In the genomic region with DNA sequence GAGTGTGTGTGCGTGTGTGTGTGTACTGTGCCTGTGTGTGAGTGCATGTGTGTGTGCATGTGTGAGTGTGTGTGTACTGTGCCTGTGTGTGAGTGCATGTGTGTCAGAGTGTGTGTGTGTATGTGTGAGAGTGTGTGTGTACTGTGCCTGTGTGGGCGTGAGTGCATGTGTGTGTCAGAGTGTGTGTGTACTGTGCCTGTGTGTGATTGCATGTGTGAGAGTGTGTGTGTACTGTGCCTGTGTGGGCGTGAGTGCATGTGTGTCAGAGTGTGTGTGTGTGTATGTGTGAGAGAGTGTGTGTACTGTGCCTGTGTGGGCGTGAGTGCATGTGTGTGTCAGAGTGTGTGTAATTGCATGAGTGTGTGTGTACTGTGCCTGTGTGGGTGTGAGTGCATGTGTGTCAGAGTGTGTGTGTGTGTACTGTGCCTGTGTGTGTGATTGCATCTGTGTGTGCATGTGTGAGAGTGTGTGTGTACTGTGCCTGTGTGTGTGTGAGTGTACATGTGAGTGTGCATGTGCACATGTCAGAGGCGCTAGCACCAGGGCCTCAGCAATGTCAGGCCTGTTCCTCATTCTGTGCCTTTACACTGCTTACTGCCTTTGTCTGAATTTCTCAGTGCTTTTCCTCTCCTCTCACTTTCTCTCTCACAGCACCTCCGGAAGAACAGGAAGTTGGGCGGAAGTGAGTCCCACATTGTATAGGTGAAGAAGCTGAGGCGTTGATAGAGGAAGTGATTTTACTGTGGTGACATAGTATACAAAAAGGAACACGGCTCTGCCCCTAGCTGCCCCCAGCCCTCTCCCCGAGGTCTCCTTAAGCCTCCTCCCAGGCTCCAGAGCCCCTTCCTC, we compare ENCODE assay signal across 12 cellular contexts. TPM values are rescaled to one million over a fixed set of nuclear protein-coding genes. Genes with fewer than 3 reads are reported as not detected.
DNase-seq lines count a peak whose midpoint lies in the region; ATAC-seq, FAIRE-seq and TF ChIP-seq lines count a peak whose summit lies in the region.
"Had no signal": no experiment of that assay in that cellular context is flagged by ENCODE, and none has a peak within 500 bp of the region (broad histone marks: within the 10 kb centered on the region; RNA-seq: fewer than 3 reads in every experiment).

No MANE protein-coding gene starts in this region.

- no peaks in the 10 kb centered on the region for H4K20me1 ChIP-seq in BLaER1 treated with 17β-estradiol and CSF1 and Interleukin-3, amounts not matched to agents 10 nM and 100 nM

- H3K9me3 Mint-ChIP-seq in activated T-helper 2 cell treated with anti-CD3 and anti-CD28 coated beads, Interferon-gamma antibody, Interleukin-2, Interleukin-4, amounts not matched to agents 10 μg/mL and 5 μg/mL and 100 μg/mL, durations not matched to agents 14 hours and 24 hours and 36 hours = no peaks in the 10 kb centered on the region

- H3K4me3 Mint-ChIP-seq in activated T-helper 2 cell treated with anti-CD3 and anti-CD28 coated beads, Interferon-gamma antibody, Interleukin-2, Interleukin-4, amounts not matched to agents 10 μg/mL and 5 μg/mL and 100 μg/mL, durations not matched to agents 14 hours and 24 hours and 36 hours (ENCODE audit: low read depth) = no peak overlapping the region

- no peak for TF ChIP-seq CTCF in bronchial epithelial cell (IDR thresholded peaks at IDR 0.05; ENCODE audit: insufficient read depth, low read length, severe bottlenecking)

- H3K27me3 ChIP-seq in BLaER1 treated with 17β-estradiol and CSF1 and Interleukin-3, amounts not matched to agents 10 nM and 100 nM = no peaks in the 10 kb centered on the region
- H3K27me3 ChIP-seq in bronchial epithelial cell (ENCODE audit: control insufficient read depth, insufficient read depth, low read length) = no peaks in the 10 kb centered on the region
- H3K27me3 ChIP-seq: cardiac muscle cell had no signal

- H3K9ac ChIP-seq in BLaER1 treated with 17β-estradiol and CSF1 and Interleukin-3, amounts not matched to agents 10 nM and 100 nM = peak overlapping the region in 1 of 11 experiments; percentile 23; a peak in 1 of 22 replicates

- no peaks in the 10 kb centered on the region for H3K36me3 ChIP-seq in BLaER1 treated with 17β-estradiol and CSF1 and Interleukin-3, amounts not matched to agents 10 nM and 100 nM
- no peaks in the 10 kb centered on the region for H3K36me3 ChIP-seq in bronchial epithelial cell (ENCODE audit: control insufficient read depth, insufficient read depth, low read length)
- H3K36me3 ChIP-seq: cardiac muscle cell had no signal

- no peak overlapping the region for H3K4me3 ChIP-seq in BLaER1 treated with 17β-estradiol and CSF1 and Interleukin-3, amounts not matched to agents 10 nM and 100 nM
- no peak overlapping the region for H3K4me3 ChIP-seq in bronchial epithelial cell (ENCODE audit: low read depth, low read length)
- H3K4me3 ChIP-seq: cardiac muscle cell had no signal

- no peaks in the 10 kb centered on the region for H3K4me1 Mint-ChIP-seq in activated T-helper 2 cell treated with anti-CD3 and anti-CD28 coated beads, Interferon-gamma antibody, Interleukin-2, Interleukin-4, amounts not matched to agents 10 μg/mL and 5 μg/mL and 100 μg/mL, durations not matched to agents 14 hours and 24 hours and 36 hours (ENCODE audit: low read depth)

- no peaks in the 10 kb centered on the region for H3K36me3 Mint-ChIP-seq in activated T-helper 2 cell treated with anti-CD3 and anti-CD28 coated beads, Interferon-gamma antibody, Interleukin-2, Interleukin-4, amounts not matched to agents 10 μg/mL and 5 μg/mL and 100 μg/mL, durations not matched to agents 14 hours and 24 hours and 36 hours (ENCODE audit: low read depth)

- H3K9me3 ChIP-seq in BLaER1 treated with 17β-estradiol and CSF1 and Interleukin-3, amounts not matched to agents 10 nM and 100 nM (replicated peaks in 1 of 11) = no peaks in the 10 kb centered on the region

- peak; percentile 99 for FAIRE-seq in bronchial epithelial cell (lab: Jason Lieb, UNC)

- ATAC-seq in GM18907 (IDR thresholded peaks at IDR 0.05; ENCODE audit: unreplicated experiment) (peak; percentile 72), sciatic nerve (no peak)
- no peak for ATAC-seq in activated CD4-positive, CD25-positive, alpha-beta regulatory T cell treated with anti-CD3 and anti-CD28 coated beads, Interleukin-2, amount 50 U/mL, for 24 hours

- H3K27ac ChIP-seq in BLaER1 treated with 17β-estradiol and CSF1 and Interleukin-3, amounts not matched to agents 10 nM and 100 nM = peak overlapping the region in 9 of 11 experiments; percentile 4 to 60 (median 38); a peak in 11 of 22 replicates
- H3K27ac ChIP-seq: cardiac muscle cell had no signal

- DNase-seq in KBM-7 (peak; percentile 28), bronchial epithelial cell (ENCODE audit: low read depth) (no peak), sciatic nerve (ENCODE audit: low spot score) (no peak), NCI-H1436 (lab: John Stamatoyannopoulos, UW) (no peak)
- DNase-seq in activated T-helper 2 cell treated with anti-CD3 and anti-CD28 coated beads, Interferon-gamma antibody, Interleukin-2, Interleukin-4, amounts not matched to agents 10 μg/mL and 5 μg/mL and 100 μg/mL, durations not matched to agents 14 hours and 24 hours and 36 hours (ENCODE audit: low spot score) = no peak
- DNase-seq: DMS153; NK-92 treated with Interleukin-12 subunit alpha and Interleukin-12 subunit beta, amount 100 ng/mL, for 24 hours had no signal

- no peak overlapping the region for H3K27ac Mint-ChIP-seq in activated T-helper 2 cell treated with anti-CD3 and anti-CD28 coated beads, Interferon-gamma antibody, Interleukin-2, Interleukin-4, amounts not matched to agents 10 μg/mL and 5 μg/mL and 100 μg/mL, durations not matched to agents 14 hours and 24 hours and 36 hours

- H3K4me1 ChIP-seq in BLaER1 treated with 17β-estradiol and CSF1 and Interleukin-3, amounts not matched to agents 10 nM and 100 nM = peaks cover 12 to 24% (median 16%) of the 10 kb centered on the region in 10 experiments

- in situ Hi-C loops in KBM-7 (cut with MboI; ENCODE audit: low pct_unique_long_range_greater_than_20kb, low sequenced_read_pairs) = no loop called here

- H3K27me3 Mint-ChIP-seq in activated T-helper 2 cell treated with anti-CD3 and anti-CD28 coated beads, Interferon-gamma antibody, Interleukin-2, Interleukin-4, amounts not matched to agents 10 μg/mL and 5 μg/mL and 100 μg/mL, durations not matched to agents 14 hours and 24 hours and 36 hours (ENCODE audit: low read depth) = no peaks in the 10 kb centered on the region

- intact Hi-C loops in activated T-helper 2 cell treated with anti-CD3 and anti-CD28 coated beads, Interferon-gamma antibody, Interleukin-2, Interleukin-4, amounts not matched to agents 10 μg/mL and 5 μg/mL and 100 μg/mL, durations not matched to agents 14 hours and 24 hours and 36 hours (cut with micrococcal nuclease) = no loop called here
- intact Hi-C loops in sciatic nerve (cut with DNase I) = no loop called here

- H3K4me2 ChIP-seq in BLaER1 treated with 17β-estradiol and CSF1 and Interleukin-3, amounts not matched to agents 10 nM and 100 nM = peak overlapping the region; percentile 6 to 60 (median 46); a peak in 21 of 22 replicates

RNA-seq across cellular contexts. Expression of a gene that starts 4.9 kb away (rescaled TPM):
- total RNA-seq in bronchial epithelial cell (not detected in 2 replicates), sciatic nerve (0.40 TPM)
- total RNA-seq in activated T-helper 2 cell treated with anti-CD3 and anti-CD28 coated beads, Interferon-gamma antibody, Interleukin-2, Interleukin-4, amounts not matched to agents 10 μg/mL and 5 μg/mL and 100 μg/mL, durations not matched to agents 14 hours and 24 hours and 36 hours = not detected in 2 replicates
- total RNA-seq: glomerular endothelial cell had no signal
